Comparison of ENCODE assay signal across 8 cellular contexts in genomic region chr5:142644640-142645361, GRCh38. TPM values are rescaled to one million over a fixed set of nuclear protein-coding genes. Genes with fewer than 3 reads are reported as not detected.
DNase-seq lines count a peak whose midpoint lies in the region; ATAC-seq and TF ChIP-seq lines count a peak whose summit lies in the region.

No MANE protein-coding gene starts in this region.

- TF ChIP-seq POLR2A in adrenal gland (IDR thresholded peaks at IDR 0.05), result no peak

- H3K27me3 Mint-ChIP-seq in HFFc6 (ENCODE audit: insufficient read depth), result no peaks in the 10 kb centered on the region; the same call in 1 of the 2 replicates

- peak overlapping the region in 1 of 5 donors; percentile 52 for H3K27ac ChIP-seq in adrenal gland

- H3K4me3 Mint-ChIP-seq in HFFc6, result peak overlapping the region; percentile 79

- H3K4me1 Mint-ChIP-seq in HFFc6 (ENCODE audit: low read depth), result peaks cover 50% of the 10 kb centered on the region

- no peaks in the 10 kb centered on the region for H3K9me3 Mint-ChIP-seq in HFFc6

- WGBS in adrenal gland, 4 donors, result 54 to 65% (median 56%) methylated on average over 8 to 10 of the region's 10 CpGs

- no peaks in the 10 kb centered on the region for H3K9me3 ChIP-seq in adrenal gland (replicated peaks in 1 of 3)

- H3K4me3 ChIP-seq in adrenal gland, result no peak overlapping the region

- H3K36me3 Mint-ChIP-seq in HFFc6 (ENCODE audit: low read depth), result no peaks in the 10 kb centered on the region

- H3K27me3 ChIP-seq in adrenal gland, result no peaks in the 10 kb centered on the region

- ATAC-seq in left ventricle myocardium superior, result peak; percentile 72

- H3K27ac Mint-ChIP-seq in HFFc6, result peak overlapping the region; percentile 95

- TF ChIP-seq CTCF in HFFc6 (IDR thresholded peaks at IDR 0.05), result no peak
- no peak for TF ChIP-seq CTCF in adrenal gland (IDR thresholded peaks at IDR 0.05)

- peaks cover 0 to 5% of the 10 kb centered on the region in 2 donors for H3K4me1 ChIP-seq in adrenal gland (replicated peaks in 1 of 2)

- no peaks in the 10 kb centered on the region for H3K36me3 ChIP-seq in adrenal gland (replicated peaks in 1 of 2)

- intact Hi-C loops in adrenal gland (cut with DNase I) (no loop called here), left ventricle myocardium superior (cut with micrococcal nuclease) (no loop called here)

- DNase-seq in HFFc6 (peak; percentile 99), adrenal gland (peak in 5 of 7 donors; percentile 28 to 67 (median 33)), left ventricle myocardium superior (no peak), stromal cell of bone marrow (ENCODE audit: low read depth) (peak; percentile 99), NCI-H1048 (lab: John Stamatoyannopoulos, UW) (no peak), NCI-H1694 treated with DMSO at 0.1 percent for 48 hours (lab: John Stamatoyannopoulos, UW) (no peak), NCI-H748 (lab: John Stamatoyannopoulos, UW; ENCODE audit: unreplicated experiment) (no peak), DMS79 treated with DMSO at 0.1 percent for 48 hours (lab: John Stamatoyannopoulos, UW) (no peak)

RNA-seq across cellular contexts. Expression of gene FGF1, which starts 41.1 kb away (rescaled TPM):
- 10 to 100 TPM; 34.2 to 42.4 (median 37.2) TPM for total RNA-seq in HFFc6 (2021; fragmentation: NEBNext Ultra II Directional; extraction: Animal tissue kit (Norgen Biotek cat#: 25700))
- total RNA-seq in adrenal gland (1 to 10 TPM in 5 of 8 donors, under 1 TPM in 3; 0.42 to 2.5 (median 1.3) TPM), left ventricle myocardium superior (43.6 TPM)
- polyA plus RNA-seq in adrenal gland, result 1 to 10 TPM in 1 of 3 donors, under 1 TPM in 2; 0.57 to 1.7 (median 0.64) TPM

Comparison
In these comparisons a context has a peak if more than half of its experiments do, and no peak if none do; other contexts are left out.
1. DNase-seq: peak in HFFc6 (single experiment), adrenal gland (5 of 7) and stromal cell of bone marrow (single experiment); none in left ventricle myocardium superior (single experiment), NCI-H1048 (single experiment), NCI-H1694 treated with DMSO at 0.1 percent for 48 hours (single experiment), NCI-H748 (single experiment) and DMS79 treated with DMSO at 0.1 percent for 48 hours (single experiment).
2. RNA of gene FGF1, which starts 41.1 kb away (total RNA-seq): 43.6 TPM in left ventricle myocardium superior (single experiment) and 34.2 to 42.4 TPM in HFFc6; 0.42 to 2.5 TPM in adrenal gland; every median in the first group is over 10 times any median in the second.